In genomic region chr5:139438707-139439012, GRCh38 we compare ENCODE assay signal across 1 cellular context.
TF ChIP-seq lines count a peak whose summit lies in the region.

No MANE protein-coding gene starts in this region.

TF ChIP-seq in HEK293, 187 proteins besides CTCF, POLR2A, EP300 and RAD21 (continued from another document):
- TF ChIP-seq PRDM2 (tag by site-specific recombination; IDR thresholded peaks at IDR 0.05; ENCODE audit: borderline replicate concordance), result no peak
- TF ChIP-seq ZNF555 (tag by site-specific recombination; conservative IDR thresholded peaks at IDR 0.05), result no peak
- TF ChIP-seq MEIS1 (CRISPR knock-in tag; IDR thresholded peaks at IDR 0.05; ENCODE audit: borderline replicate concordance), result no peak
- TF ChIP-seq ZNF692 (tag by site-specific recombination; IDR thresholded peaks at IDR 0.05), result no peak
TF ChIP-seq in HEK293: peak in this region for 0.
